ENCODE assay signal across 14 cellular contexts in the genomic region with DNA sequence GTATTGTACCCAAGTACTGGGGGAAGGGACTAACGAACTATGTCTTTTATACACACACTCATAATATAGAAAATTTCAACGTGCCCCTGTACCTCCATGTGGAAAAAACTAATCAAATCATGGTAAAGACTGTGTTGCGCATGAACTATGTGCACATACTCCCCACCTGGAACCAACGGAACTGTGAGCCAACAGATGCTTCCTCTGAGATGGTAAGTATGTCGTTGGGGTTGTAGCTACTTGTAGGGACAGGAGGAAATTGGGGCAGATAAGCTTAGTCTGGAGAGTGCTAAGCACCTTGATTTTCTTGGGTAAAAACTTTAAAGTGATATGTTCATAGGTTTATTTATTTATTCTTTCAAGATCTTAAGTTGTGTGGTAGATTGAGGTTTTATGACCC. TPM values are rescaled to one million over a fixed set of nuclear protein-coding genes. Genes with fewer than 3 reads are reported as not detected.
"Had no signal": no experiment of that assay in that cellular context is flagged by ENCODE, and none has a peak within 500 bp of the region (broad histone marks: within the 10 kb centered on the region; RNA-seq: fewer than 3 reads in every experiment).

No MANE protein-coding gene starts in this region.

- H3K4me3 ChIP-seq: GM23248, HAP-1, K562 had no signal

- H3K27ac ChIP-seq: GM23248, HL-60, KMS-11 had no signal

- H3K9me3 ChIP-seq: HAP-1 had no signal

- ATAC-seq: HCT116, HepG2, K562 had no signal

- H3K4me2 ChIP-seq: KMS-11 had no signal

- H3K36me3 ChIP-seq: HAP-1 had no signal

- H3K4me1 ChIP-seq: HAP-1 had no signal

- H3K9ac ChIP-seq: GM23248, KMS-11 had no signal

- DNase-seq: GOT3, H7, HFFc6, Karpas-422 had no signal

RNA-seq across cellular contexts. Expression of a gene that starts 40.1 kb away (rescaled TPM):
- total RNA-seq: GM23248, H4, H7, HepG2, HFFc6, HT1080, K562 had no signal
- polyA plus RNA-seq: GM23248, HepG2, IgD-negative memory B cell, K562 had no signal
